1 cellular context compared by ENCODE assay signal in the genomic region with DNA sequence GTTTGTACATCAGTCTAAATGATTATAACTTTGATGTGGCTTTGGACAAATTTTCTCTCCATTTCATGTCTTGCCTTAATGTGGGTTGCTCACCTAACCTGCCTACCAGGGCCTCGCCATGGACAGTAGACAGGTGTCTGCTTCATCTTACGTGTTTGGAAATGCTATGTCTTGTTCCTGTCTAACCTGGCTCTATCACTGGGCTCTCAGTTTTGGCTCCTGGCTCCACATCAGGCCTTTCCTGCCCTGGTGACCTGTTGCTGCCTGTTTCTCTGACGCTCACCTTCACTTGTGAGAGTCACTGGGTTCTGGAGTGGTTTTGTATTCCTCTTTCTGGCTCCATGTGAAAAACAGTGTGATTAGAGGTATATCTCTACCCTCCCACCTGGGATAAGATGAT.
TF ChIP-seq lines count a peak whose summit lies in the region.

No MANE protein-coding gene starts in this region.

TF ChIP-seq in HepG2, 621 proteins besides CTCF, POLR2A, EP300 and RAD21 (continued from another document):
- TF ChIP-seq ZBTB49 (CRISPR knock-in tag; IDR thresholded peaks at IDR 0.05; ENCODE audit: borderline replicate concordance), result no peak
- no peak for TF ChIP-seq HDAC6 (IDR thresholded peaks at IDR 0.05; ENCODE audit: low read depth, low read length)
- no peak for TF ChIP-seq ZNF841 (CRISPR knock-in tag; IDR thresholded peaks at IDR 0.05; ENCODE audit: borderline replicate concordance)
- TF ChIP-seq AHR (CRISPR knock-in tag; IDR thresholded peaks at IDR 0.05), result no peak
- TF ChIP-seq, protein P1, sequence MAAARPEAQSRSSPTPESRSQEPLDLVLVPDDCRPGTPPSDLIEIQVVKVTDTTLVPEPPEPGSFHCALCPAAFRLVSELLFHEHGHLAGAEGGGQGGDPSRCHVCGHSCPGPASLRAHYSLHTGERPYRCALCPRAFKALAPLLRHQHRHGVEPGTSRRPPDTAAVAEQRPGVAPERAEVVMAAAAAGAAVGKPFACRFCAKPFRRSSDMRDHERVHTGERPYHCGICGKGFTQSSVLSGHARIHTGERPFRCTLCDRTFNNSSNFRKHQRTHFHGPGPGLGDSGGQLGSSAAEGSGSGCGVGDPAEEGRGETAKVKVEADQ (CRISPR knock-in tag; IDR thresholded peaks at IDR 0.05; ENCODE audit: borderline replicate concordance), result no peak
- no peak for TF ChIP-seq ZNF672 (CRISPR knock-in tag; IDR thresholded peaks at IDR 0.05)
TF ChIP-seq in HepG2: peak in this region for 0.
